Comparison of ENCODE assay signal across 1 cellular context in the genomic region with DNA sequence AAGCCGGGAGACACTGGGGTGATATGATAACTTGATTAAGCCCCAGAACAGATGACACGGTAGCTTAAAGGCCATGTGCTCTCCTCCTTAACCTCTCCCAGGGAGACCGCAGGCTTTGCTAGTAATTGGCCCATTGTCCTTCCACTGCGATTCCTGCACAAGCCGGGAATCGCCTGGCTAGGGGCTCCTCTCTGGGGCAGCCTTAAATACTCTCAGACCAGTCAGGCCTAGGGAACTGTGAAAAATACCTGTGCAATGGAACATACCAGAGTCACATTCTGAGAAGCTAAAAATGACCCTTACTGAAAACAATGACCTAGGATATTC.
TF ChIP-seq lines count a peak whose summit lies in the region.

No MANE protein-coding gene starts in this region.

TF ChIP-seq in GM23338, 12 proteins besides CTCF, POLR2A, EP300 and RAD21 (continued from another document):
- TF ChIP-seq EZH2 (IDR thresholded peaks at IDR 0.05; ENCODE audit: low read depth, unreplicated experiment): no peak
- TF ChIP-seq POLR2AphosphoS5 (IDR thresholded peaks at IDR 0.05; ENCODE audit: low read depth): no peak
